ENCODE assay signal across 20 cellular contexts in the genomic region with DNA sequence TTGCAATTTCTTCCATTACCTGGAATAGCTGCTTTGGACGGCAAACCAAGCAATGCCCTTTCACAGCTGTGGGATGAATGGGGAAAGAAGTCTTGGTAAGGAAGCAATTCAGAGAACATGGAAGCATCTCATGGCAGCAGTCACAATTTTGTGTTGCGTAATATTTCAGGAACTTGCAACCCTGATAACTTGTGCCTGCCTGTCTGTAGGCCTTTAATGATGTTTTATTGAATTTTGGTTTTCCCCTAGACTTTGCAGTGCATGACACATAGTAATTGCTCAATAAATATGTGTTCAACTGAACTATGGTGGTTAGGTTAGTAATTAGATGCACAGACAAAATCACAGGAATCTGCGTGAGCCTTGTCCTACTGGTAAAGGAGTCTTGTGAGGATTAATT.
"Had no signal": no experiment of that assay in that cellular context is flagged by ENCODE, and none has a peak within 500 bp of the region (broad histone marks: within the 10 kb centered on the region; RNA-seq: fewer than 3 reads in every experiment).

No MANE protein-coding gene starts in this region.

- H3K9me3 ChIP-seq: colonic mucosa, pancreas, thyroid gland had no signal

- H3K27ac Mint-ChIP-seq: activated CD8-positive, alpha-beta T cell treated with anti-CD3 and anti-CD28 coated beads, Interleukin-2, amount 10 ng/mL, durations not matched to agents 7 days and 5 days; activated naive CD8-positive, alpha-beta T cell treated with anti-CD3 and anti-CD28 coated beads, Interleukin-2, amount 10 ng/mL, durations not matched to agents 7 days and 5 days; activated T-cell treated with anti-CD3 and anti-CD28 coated beads, Interleukin-2, amount 50 U/mL, for 24 hours; activated T-helper 2 cell treated with anti-CD3 and anti-CD28 coated beads, Interferon-gamma antibody, Interleukin-2, Interleukin-4, amounts not matched to agents 10 μg/mL and 5 μg/mL and 100 μg/mL, durations not matched to agents 14 hours and 24 hours and 36 hours; endodermal cell; immature natural killer cell; naive thymus-derived CD4-positive, alpha-beta T cell; stimulated activated effector memory CD8-positive, alpha-beta T cell treated with anti-CD3 and anti-CD28 coated beads, Interleukin-12 subunit alpha, Interleukin-12 subunit beta, amount 100 ng/mL, for 72 hours had no signal

- H3K4me1 ChIP-seq: colonic mucosa, pancreas had no signal

- ATAC-seq: activated CD8-positive, alpha-beta T cell treated with anti-CD3 and anti-CD28 coated beads, Interleukin-2, amount 10 ng/mL, durations not matched to agents 7 days and 5 days; naive thymus-derived CD4-positive, alpha-beta T cell; pancreas; sciatic nerve; stimulated activated effector memory CD8-positive, alpha-beta T cell treated with anti-CD3 and anti-CD28 coated beads, Interleukin-12 subunit alpha, Interleukin-12 subunit beta, amount 100 ng/mL, for 72 hours had no signal

- H3K4me2 ChIP-seq: smooth muscle cell had no signal

- H3K4me1 Mint-ChIP-seq: activated naive CD8-positive, alpha-beta T cell treated with anti-CD3 and anti-CD28 coated beads, Interleukin-2, amount 10 ng/mL, durations not matched to agents 7 days and 5 days; central memory CD8-positive, alpha-beta T cell; immature natural killer cell; naive thymus-derived CD4-positive, alpha-beta T cell; stimulated activated effector memory CD8-positive, alpha-beta T cell treated with anti-CD3 and anti-CD28 coated beads, Interleukin-12 subunit alpha, Interleukin-12 subunit beta, amount 100 ng/mL, for 72 hours had no signal

- H3K27me3 ChIP-seq: colonic mucosa, pancreas, thyroid gland had no signal

- H3K36me3 Mint-ChIP-seq: activated naive CD8-positive, alpha-beta T cell treated with anti-CD3 and anti-CD28 coated beads, Interleukin-2, amount 10 ng/mL, durations not matched to agents 7 days and 5 days; brain; immature natural killer cell; stimulated activated effector memory CD8-positive, alpha-beta T cell treated with anti-CD3 and anti-CD28 coated beads, Interleukin-12 subunit alpha, Interleukin-12 subunit beta, amount 100 ng/mL, for 72 hours had no signal

- H3K9me3 Mint-ChIP-seq: activated naive CD8-positive, alpha-beta T cell treated with anti-CD3 and anti-CD28 coated beads, Interleukin-2, amount 10 ng/mL, durations not matched to agents 7 days and 5 days; activated T-cell treated with anti-CD3 and anti-CD28 coated beads, Interleukin-2, amount 50 U/mL, for 24 hours; activated T-helper 2 cell treated with anti-CD3 and anti-CD28 coated beads, Interferon-gamma antibody, Interleukin-2, Interleukin-4, amounts not matched to agents 10 μg/mL and 5 μg/mL and 100 μg/mL, durations not matched to agents 14 hours and 24 hours and 36 hours; brain; central memory CD8-positive, alpha-beta T cell; endodermal cell; immature natural killer cell; stimulated activated effector memory CD8-positive, alpha-beta T cell treated with anti-CD3 and anti-CD28 coated beads, Interleukin-12 subunit alpha, Interleukin-12 subunit beta, amount 100 ng/mL, for 72 hours had no signal

- DNase-seq: activated CD4-positive, alpha-beta T cell treated with anti-CD3 and anti-CD28 coated beads for 48 hours; activated CD4-positive, CD25-positive, alpha-beta regulatory T cell; activated CD8-positive, alpha-beta T cell treated with anti-CD3 and anti-CD28 coated beads, Interleukin-2, amount 10 ng/mL, durations not matched to agents 7 days and 5 days; activated naive CD4-positive, alpha-beta T cell treated with Interleukin-2 at 50 U/mL for 16 hours; activated naive CD8-positive, alpha-beta T cell treated with anti-CD3 and anti-CD28 coated beads, Interleukin-2, amount 10 ng/mL, durations not matched to agents 7 days and 5 days; activated T-cell treated with anti-CD3 and anti-CD28 coated beads, Interleukin-2, amount 50 U/mL, for 24 hours; colonic mucosa; endodermal cell; immature natural killer cell; mesenchymal stem cell; naive thymus-derived CD4-positive, alpha-beta T cell; pancreas; stimulated activated CD4-positive, alpha-beta T cell treated with anti-CD3 and anti-CD28 coated beads, Interleukin-4, amount 100 ng/mL, for 1 hour; thyroid gland had no signal

- H3K36me3 ChIP-seq: colonic mucosa, pancreas, thyroid gland had no signal

- H3K4me3 ChIP-seq: colonic mucosa, pancreas, smooth muscle cell, thyroid gland had no signal

- H3K4me3 Mint-ChIP-seq: activated CD8-positive, alpha-beta T cell treated with anti-CD3 and anti-CD28 coated beads, Interleukin-2, amount 10 ng/mL, durations not matched to agents 7 days and 5 days; activated naive CD8-positive, alpha-beta T cell treated with anti-CD3 and anti-CD28 coated beads, Interleukin-2, amount 10 ng/mL, durations not matched to agents 7 days and 5 days; activated T-cell treated with anti-CD3 and anti-CD28 coated beads, Interleukin-2, amount 50 U/mL, for 24 hours; brain; central memory CD8-positive, alpha-beta T cell; endodermal cell; immature natural killer cell; naive thymus-derived CD4-positive, alpha-beta T cell; stimulated activated effector memory CD8-positive, alpha-beta T cell treated with anti-CD3 and anti-CD28 coated beads, Interleukin-12 subunit alpha, Interleukin-12 subunit beta, amount 100 ng/mL, for 72 hours had no signal

- H3K27me3 Mint-ChIP-seq: activated naive CD8-positive, alpha-beta T cell treated with anti-CD3 and anti-CD28 coated beads, Interleukin-2, amount 10 ng/mL, durations not matched to agents 7 days and 5 days; activated T-cell treated with anti-CD3 and anti-CD28 coated beads, Interleukin-2, amount 50 U/mL, for 24 hours; brain; central memory CD8-positive, alpha-beta T cell; naive thymus-derived CD4-positive, alpha-beta T cell had no signal

- H3K27ac ChIP-seq: colonic mucosa, pancreas, thyroid gland had no signal
